8 cellular contexts compared by ENCODE assay signal in the genomic region with DNA sequence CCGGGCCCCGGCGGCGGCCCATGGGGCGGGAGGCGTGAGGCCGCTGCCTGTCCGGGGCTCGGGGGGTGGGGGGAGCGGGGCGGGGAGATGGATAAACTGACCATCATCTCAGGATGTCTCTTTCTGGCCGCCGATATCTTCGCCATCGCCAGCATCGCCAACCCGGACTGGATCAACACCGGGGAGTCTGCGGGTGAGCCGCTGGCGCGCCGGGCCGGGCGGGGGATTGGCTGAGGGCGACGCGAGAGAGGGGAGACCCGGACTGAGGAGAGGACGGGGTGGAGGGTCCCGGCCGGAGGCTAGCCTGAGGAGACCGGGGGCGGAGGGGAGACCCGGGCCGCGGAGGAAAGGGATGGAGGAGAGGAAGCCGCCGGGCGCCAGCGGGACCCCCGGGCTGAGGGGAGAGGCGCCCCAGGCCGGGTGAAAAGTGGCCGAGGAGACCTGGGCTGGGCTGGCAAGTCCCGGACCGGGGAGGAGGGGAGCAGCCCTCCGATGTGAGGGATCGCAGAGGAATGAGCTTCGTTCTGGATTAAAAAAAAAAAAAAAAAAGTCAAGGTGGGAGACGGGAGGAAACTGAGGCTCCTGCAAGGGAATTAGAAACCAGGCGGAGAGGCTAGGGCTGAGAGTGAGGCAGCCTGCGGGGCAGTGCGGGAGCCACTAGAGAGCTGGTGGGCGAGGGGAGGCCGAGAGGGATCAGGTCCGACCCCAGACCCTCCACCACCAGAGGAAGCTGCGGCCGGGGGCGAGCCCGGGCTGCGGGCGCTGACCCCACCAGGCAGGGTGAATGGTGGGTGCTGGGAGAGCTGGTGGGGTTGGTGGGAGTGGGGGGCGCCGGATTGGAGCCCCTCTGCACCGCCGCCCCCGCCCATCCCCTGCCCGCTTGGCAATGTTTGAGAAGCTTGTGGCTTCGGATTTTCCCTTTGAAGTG. TPM values are rescaled to one million over a fixed set of nuclear protein-coding genes. Genes with fewer than 3 reads are reported as not detected.
A peak's percentile ranks its signal among the peaks of the same experiment; 100 is the strongest.
DNase-seq lines count a peak whose midpoint lies in the region; ATAC-seq and TF ChIP-seq lines count a peak whose summit lies in the region.

No MANE protein-coding gene starts in this region.

- TF ChIP-seq POLR2A in esophagus muscularis mucosa (IDR thresholded peaks at IDR 0.05; ENCODE audit: low read depth) (no peak), uterus (IDR thresholded peaks at IDR 0.05) (no peak)

- peaks cover 26% of the 10 kb centered on the region for H3K4me1 Mint-ChIP-seq in activated CD4-positive, alpha-beta T cell treated with anti-CD3 and anti-CD28 coated beads, Interleukin-2, amount 10 ng/mL, durations not matched to agents 24 days and 14 days
- H3K4me1 Mint-ChIP-seq in naive thymus-derived CD8-positive, alpha-beta T cell: peaks cover 32 to 57% (median 44%) of the 10 kb centered on the region in 4 donors

- H3K9me3 ChIP-seq in esophagus muscularis mucosa (no peaks in the 10 kb centered on the region), uterus (no peaks in the 10 kb centered on the region)

- TF ChIP-seq EP300 in esophagus muscularis mucosa (IDR thresholded peaks at IDR 0.05): no peak

- peak; percentile 75 for DNase-seq in activated CD4-positive, alpha-beta T cell treated with anti-CD3 and anti-CD28 coated beads, Interleukin-2, amount 10 ng/mL, durations not matched to agents 24 days and 14 days
- DNase-seq in esophagus muscularis mucosa (ENCODE audit: extremely low spot score) (no peak), uterus (peak; percentile 28 to 29), COR-L47 (lab: John Stamatoyannopoulos, UW) (no peak)
- peak in 7 of 10 donors; percentile 11 to 23 (median 18) for DNase-seq in naive thymus-derived CD8-positive, alpha-beta T cell

- peaks cover 30 to 49% (median 38%) of the 10 kb centered on the region in 4 donors for H3K4me1 ChIP-seq in esophagus muscularis mucosa
- H3K4me1 ChIP-seq in uterus: peaks cover 0 to 8% of the 10 kb centered on the region in 2 donors

- H3K36me3 Mint-ChIP-seq in activated CD4-positive, alpha-beta T cell treated with anti-CD3 and anti-CD28 coated beads, Interleukin-2, amount 10 ng/mL, durations not matched to agents 24 days and 14 days (ENCODE audit: low read depth): peaks cover 8% of the 10 kb centered on the region
- H3K36me3 Mint-ChIP-seq in naive thymus-derived CD8-positive, alpha-beta T cell: no peaks in the 10 kb centered on the region

- H3K27ac ChIP-seq in esophagus muscularis mucosa (replicated peaks in 1 of 4) (peak overlapping the region; percentile 86 to 93 (median 92)), uterus (peak overlapping the region; percentile 75 to 90)

- 2% methylated on average over 52 of the region's 70 CpGs for WGBS in esophagus muscularis mucosa

- H3K36me3 ChIP-seq in esophagus muscularis mucosa (no peaks in the 10 kb centered on the region), uterus (no peaks in the 10 kb centered on the region)

- ATAC-seq in HG03045 (IDR thresholded peaks at IDR 0.05; ENCODE audit: unreplicated experiment): peak; percentile 29
- ATAC-seq in naive thymus-derived CD8-positive, alpha-beta T cell: peak; percentile 35 to 38
- no peak for ATAC-seq in HG02938 (IDR thresholded peaks at IDR 0.05; ENCODE audit: unreplicated experiment)

- peak overlapping the region; percentile 65 for H3K27ac Mint-ChIP-seq in activated CD4-positive, alpha-beta T cell treated with anti-CD3 and anti-CD28 coated beads, Interleukin-2, amount 10 ng/mL, durations not matched to agents 24 days and 14 days
- H3K27ac Mint-ChIP-seq in naive thymus-derived CD8-positive, alpha-beta T cell: peak overlapping the region; percentile 13 to 88 (median 72)

- peak overlapping the region; percentile 65 for H3K4me3 ChIP-seq in GM12875 (ENCODE audit: low read depth, low read length)
- H3K4me3 ChIP-seq in esophagus muscularis mucosa: peak overlapping the region; percentile 65 to 97 (median 90)
- H3K4me3 ChIP-seq in uterus: peak overlapping the region; percentile 97 to 99

- H3K9me3 Mint-ChIP-seq in activated CD4-positive, alpha-beta T cell treated with anti-CD3 and anti-CD28 coated beads, Interleukin-2, amount 10 ng/mL, durations not matched to agents 24 days and 14 days: no peaks in the 10 kb centered on the region
- H3K9me3 Mint-ChIP-seq in naive thymus-derived CD8-positive, alpha-beta T cell: no peaks in the 10 kb centered on the region

- TF ChIP-seq CTCF in GM12875 (IDR thresholded peaks at IDR 0.05; ENCODE audit: borderline replicate concordance, insufficient read depth, low read depth, low read length) (no peak), esophagus muscularis mucosa (IDR thresholded peaks at IDR 0.05) (no peak), uterus (IDR thresholded peaks at IDR 0.05) (no peak)

- no peaks in the 10 kb centered on the region for H3K27me3 ChIP-seq in esophagus muscularis mucosa
- H3K27me3 ChIP-seq in uterus: no peaks in the 10 kb centered on the region

- H3K4me3 Mint-ChIP-seq in activated CD4-positive, alpha-beta T cell treated with anti-CD3 and anti-CD28 coated beads, Interleukin-2, amount 10 ng/mL, durations not matched to agents 24 days and 14 days: peak overlapping the region; percentile 89
- peak overlapping the region; percentile 83 to 93 (median 85) for H3K4me3 Mint-ChIP-seq in naive thymus-derived CD8-positive, alpha-beta T cell

- POLR2A ChIA-PET in naive thymus-derived CD8-positive, alpha-beta T cell (lab: Charles Lee): interaction anchor here (0.9 to 5.7 kb wide), 10 partner anchors 8 to 290 kb away, joined by 3 to 84 read pairs (median 6); a partner anchor contains a TSS

- intact Hi-C loops in activated CD4-positive, alpha-beta T cell treated with anti-CD3 and anti-CD28 coated beads, Interleukin-2, amount 10 ng/mL, durations not matched to agents 24 days and 14 days (cut with micrococcal nuclease): loop anchor here (5.0 kb wide), 1 partner anchor 44 kb away; no protein-coding TSS in a partner anchor
- intact Hi-C loops in esophagus muscularis mucosa (cut with DNase I): no loop called here
- intact Hi-C loops in uterus (cut with DNase I; ENCODE audit: low total_unique reads): no loop called here

- peaks cover 2% of the 10 kb centered on the region for H3K27me3 Mint-ChIP-seq in activated CD4-positive, alpha-beta T cell treated with anti-CD3 and anti-CD28 coated beads, Interleukin-2, amount 10 ng/mL, durations not matched to agents 24 days and 14 days
- H3K27me3 Mint-ChIP-seq in naive thymus-derived CD8-positive, alpha-beta T cell: no peaks in the 10 kb centered on the region

RNA-seq across cellular contexts. Expression of a gene that starts 0.6 kb away (rescaled TPM):
- 13.6 and 14.4 TPM in 2 replicates for total RNA-seq in activated CD4-positive, alpha-beta T cell treated with anti-CD3 and anti-CD28 coated beads, Interleukin-2, amount 10 ng/mL, durations not matched to agents 24 days and 14 days
- total RNA-seq in esophagus muscularis mucosa (10 to 100 TPM; 15.1 to 21.6 (median 17.6) TPM), uterus (10 to 100 TPM; 17.9 to 39.5 (median 30.3) TPM)
- 10 to 100 TPM; 15.6 to 18.9 TPM for total RNA-seq in naive thymus-derived CD8-positive, alpha-beta T cell
- polyA plus RNA-seq in naive thymus-derived CD8-positive, alpha-beta T cell: 1 to 10 TPM; 4.7 to 6.5 (median 4.9) TPM

RNA-seq across cellular contexts. Expression of a gene that starts 7.6 kb away (rescaled TPM):
- total RNA-seq in activated CD4-positive, alpha-beta T cell treated with anti-CD3 and anti-CD28 coated beads, Interleukin-2, amount 10 ng/mL, durations not matched to agents 24 days and 14 days: not detected in 2 replicates
- total RNA-seq in esophagus muscularis mucosa: not detected
- not detected for total RNA-seq in naive thymus-derived CD8-positive, alpha-beta T cell
- under 1 TPM in 2 of 3 donors, not detected in 1; 0.19 to 0.30 TPM for polyA plus RNA-seq in naive thymus-derived CD8-positive, alpha-beta T cell
- not detected for total RNA-seq in uterus

RNA-seq across cellular contexts. Expression of a gene that starts 55.3 kb away (rescaled TPM):
- total RNA-seq in activated CD4-positive, alpha-beta T cell treated with anti-CD3 and anti-CD28 coated beads, Interleukin-2, amount 10 ng/mL, durations not matched to agents 24 days and 14 days: 256 and 266 TPM in 2 replicates
- total RNA-seq in esophagus muscularis mucosa (100 to 1,000 TPM; 147 to 209 (median 186) TPM), uterus (100 to 1,000 TPM in 2 of 4 donors, 10 to 100 TPM in 2; 66.8 to 230 (median 152) TPM)
- 100 to 1,000 TPM; 187 to 193 TPM for total RNA-seq in naive thymus-derived CD8-positive, alpha-beta T cell
- 100 to 1,000 TPM; 176 to 196 (median 180) TPM for polyA plus RNA-seq in naive thymus-derived CD8-positive, alpha-beta T cell

Comparison
In these comparisons a context has a peak if more than half of its experiments do, and no peak if none do; other contexts are left out.
1. DNase-seq: peak in activated CD4-positive, alpha-beta T cell treated with anti-CD3 and anti-CD28 coated beads, Interleukin-2, amount 10 ng/mL, durations not matched to agents 24 days and 14 days (single experiment), naive thymus-derived CD8-positive, alpha-beta T cell (7 of 10) and uterus (2 of 2); none in esophagus muscularis mucosa (single experiment) and COR-L47 (single experiment).
2. Peak in every context shown above with its lines, with median percentiles within 50 percentile points of each other: H3K4me3 ChIP-seq.